1 cellular context compared by ENCODE assay signal in the genomic region with DNA sequence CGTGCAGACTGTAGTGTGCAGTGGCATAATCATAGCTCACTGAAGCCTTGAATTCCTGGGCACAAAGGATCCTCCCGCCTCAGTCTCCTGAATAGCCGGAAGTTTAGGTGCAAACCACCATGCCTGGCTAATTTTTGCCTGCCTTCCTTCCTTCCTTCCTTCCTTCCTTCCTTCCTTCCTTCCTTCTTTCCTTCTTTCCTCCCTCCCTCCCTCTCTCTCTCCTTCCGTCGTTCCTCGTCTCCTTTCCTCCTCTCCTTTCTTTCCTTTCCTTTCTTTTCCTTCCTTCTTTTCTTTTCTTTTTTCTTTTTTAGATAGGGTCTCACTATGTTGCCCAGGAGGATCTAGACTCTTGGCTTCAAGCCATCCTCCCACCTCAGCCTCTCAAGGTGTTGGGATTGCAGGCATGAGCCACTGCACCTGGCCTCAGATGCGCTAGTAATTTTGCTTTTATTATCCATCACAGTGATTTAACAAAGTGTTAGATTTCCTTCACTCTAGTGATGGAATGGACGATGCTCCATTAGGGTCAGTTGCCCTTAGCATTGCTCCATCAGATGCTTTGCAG.
TF ChIP-seq lines count a peak whose summit lies in the region.

No MANE protein-coding gene starts in this region.

TF ChIP-seq in GM23338, 12 proteins besides CTCF, POLR2A, EP300 and RAD21 (continued from another document):
- TF ChIP-seq STAT1 (IDR thresholded peaks at IDR 0.05; ENCODE audit: unreplicated experiment) (no peak), JUNB (IDR thresholded peaks at IDR 0.05; ENCODE audit: unreplicated experiment) (no peak), NANOG (IDR thresholded peaks at IDR 0.05; ENCODE audit: borderline replicate concordance) (no peak)
